In the genomic region with DNA sequence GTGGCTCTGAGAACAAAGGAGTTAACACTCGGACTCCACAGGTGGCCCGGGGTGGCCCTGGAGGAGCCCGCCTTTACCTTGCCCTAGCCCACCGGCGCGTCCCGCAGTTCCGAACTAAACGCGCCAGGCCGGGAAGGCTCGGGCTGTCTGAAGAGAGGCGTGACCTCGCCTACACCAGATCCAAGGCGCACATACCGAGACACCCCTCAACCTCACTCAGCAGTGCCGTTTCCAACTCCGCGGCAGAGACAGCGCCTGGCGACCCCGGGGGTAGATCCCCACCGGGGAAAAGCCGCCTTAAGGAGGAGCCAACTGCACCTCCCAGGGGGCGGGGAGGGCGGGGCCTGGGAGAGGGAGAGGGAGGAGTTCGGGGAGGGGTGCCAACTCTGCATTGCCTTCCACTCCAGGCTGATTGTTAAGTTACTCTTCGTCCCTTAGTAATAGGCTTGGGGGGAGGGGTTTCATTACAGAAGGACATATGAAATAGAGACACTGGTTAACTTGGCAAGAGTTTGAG, we compare ENCODE assay signal across 1 cellular context.
TF ChIP-seq lines count a peak whose summit lies in the region.

A gene (minus strand): TSS at position 272 of the 517 bp plus-strand sequence. CDS start 1,408 bp downstream, outside the sequence.

TF ChIP-seq in HepG2, 621 proteins besides CTCF, POLR2A, EP300 and RAD21 (continues in another document):
- TF ChIP-seq SP5 (CRISPR knock-in tag; IDR thresholded peaks at IDR 0.05; ENCODE audit: borderline replicate concordance, low read depth): peak; percentile 82
- TF ChIP-seq, protein P1, sequence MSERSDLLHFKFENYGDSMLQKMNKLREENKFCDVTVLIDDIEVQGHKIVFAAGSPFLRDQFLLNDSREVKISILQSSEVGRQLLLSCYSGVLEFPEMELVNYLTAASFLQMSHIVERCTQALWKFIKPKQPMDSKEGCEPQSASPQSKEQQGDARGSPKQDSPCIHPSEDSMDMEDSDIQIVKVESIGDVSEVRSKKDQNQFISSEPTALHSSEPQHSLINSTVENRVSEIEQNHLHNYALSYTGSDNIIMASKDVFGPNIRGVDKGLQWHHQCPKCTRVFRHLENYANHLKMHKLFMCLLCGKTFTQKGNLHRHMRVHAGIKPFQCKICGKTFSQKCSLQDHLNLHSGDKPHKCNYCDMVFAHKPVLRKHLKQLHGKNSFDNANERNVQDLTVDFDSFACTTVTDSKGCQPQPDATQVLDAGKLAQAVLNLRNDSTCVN (CRISPR knock-in tag; IDR thresholded peaks at IDR 0.05; ENCODE audit: borderline replicate concordance): no peak
- no peak for TF ChIP-seq ZNF24 (IDR thresholded peaks at IDR 0.05)
- 0 out of 2 replicates have a peak, but pooled peaks have one; percentile 15 for TF ChIP-seq NFKB2 (CRISPR knock-in tag; IDR thresholded peaks at IDR 0.05; ENCODE audit: borderline replicate concordance)
- TF ChIP-seq, protein P2, sequence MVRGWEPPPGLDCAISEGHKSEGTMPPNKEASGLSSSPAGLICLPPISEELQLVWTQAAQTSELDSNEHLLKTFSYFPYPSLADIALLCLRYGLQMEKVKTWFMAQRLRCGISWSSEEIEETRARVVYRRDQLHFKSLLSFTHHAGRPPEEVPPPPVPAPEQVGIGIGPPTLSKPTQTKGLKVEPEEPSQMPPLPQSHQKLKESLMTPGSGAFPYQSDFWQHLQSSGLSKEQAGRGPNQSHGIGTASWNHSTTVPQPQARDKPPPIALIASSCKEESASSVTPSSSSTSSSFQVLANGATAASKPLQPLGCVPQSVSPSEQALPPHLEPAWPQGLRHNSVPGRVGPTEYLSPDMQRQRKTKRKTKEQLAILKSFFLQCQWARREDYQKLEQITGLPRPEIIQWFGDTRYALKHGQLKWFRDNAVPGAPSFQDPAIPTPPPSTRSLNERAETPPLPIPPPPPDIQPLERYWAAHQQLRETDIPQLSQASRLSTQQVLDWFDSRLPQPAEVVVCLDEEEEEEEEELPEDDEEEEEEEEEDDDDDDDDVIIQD (CRISPR knock-in tag; IDR thresholded peaks at IDR 0.05; ENCODE audit: low read depth): 0 out of 2 replicates have a peak, but pooled peaks have one; percentile 3
- TF ChIP-seq, protein P3, sequence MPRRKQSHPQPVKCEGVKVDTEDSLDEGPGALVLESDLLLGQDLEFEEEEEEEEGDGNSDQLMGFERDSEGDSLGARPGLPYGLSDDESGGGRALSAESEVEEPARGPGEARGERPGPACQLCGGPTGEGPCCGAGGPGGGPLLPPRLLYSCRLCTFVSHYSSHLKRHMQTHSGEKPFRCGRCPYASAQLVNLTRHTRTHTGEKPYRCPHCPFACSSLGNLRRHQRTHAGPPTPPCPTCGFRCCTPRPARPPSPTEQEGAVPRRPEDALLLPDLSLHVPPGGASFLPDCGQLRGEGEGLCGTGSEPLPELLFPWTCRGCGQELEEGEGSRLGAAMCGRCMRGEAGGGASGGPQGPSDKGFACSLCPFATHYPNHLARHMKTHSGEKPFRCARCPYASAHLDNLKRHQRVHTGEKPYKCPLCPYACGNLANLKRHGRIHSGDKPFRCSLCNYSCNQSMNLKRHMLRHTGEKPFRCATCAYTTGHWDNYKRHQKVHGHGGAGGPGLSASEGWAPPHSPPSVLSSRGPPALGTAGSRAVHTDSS (CRISPR knock-in tag; conservative IDR thresholded peaks at IDR 0.05): no peak
- TF ChIP-seq DNMT3B (CRISPR knock-in tag; conservative IDR thresholded peaks at IDR 0.05): no peak
- TF ChIP-seq MEIS2 (CRISPR knock-in tag; IDR thresholded peaks at IDR 0.05): peak; percentile 35; the same call in 1 of the 2 replicates
- TF ChIP-seq, protein P4, sequence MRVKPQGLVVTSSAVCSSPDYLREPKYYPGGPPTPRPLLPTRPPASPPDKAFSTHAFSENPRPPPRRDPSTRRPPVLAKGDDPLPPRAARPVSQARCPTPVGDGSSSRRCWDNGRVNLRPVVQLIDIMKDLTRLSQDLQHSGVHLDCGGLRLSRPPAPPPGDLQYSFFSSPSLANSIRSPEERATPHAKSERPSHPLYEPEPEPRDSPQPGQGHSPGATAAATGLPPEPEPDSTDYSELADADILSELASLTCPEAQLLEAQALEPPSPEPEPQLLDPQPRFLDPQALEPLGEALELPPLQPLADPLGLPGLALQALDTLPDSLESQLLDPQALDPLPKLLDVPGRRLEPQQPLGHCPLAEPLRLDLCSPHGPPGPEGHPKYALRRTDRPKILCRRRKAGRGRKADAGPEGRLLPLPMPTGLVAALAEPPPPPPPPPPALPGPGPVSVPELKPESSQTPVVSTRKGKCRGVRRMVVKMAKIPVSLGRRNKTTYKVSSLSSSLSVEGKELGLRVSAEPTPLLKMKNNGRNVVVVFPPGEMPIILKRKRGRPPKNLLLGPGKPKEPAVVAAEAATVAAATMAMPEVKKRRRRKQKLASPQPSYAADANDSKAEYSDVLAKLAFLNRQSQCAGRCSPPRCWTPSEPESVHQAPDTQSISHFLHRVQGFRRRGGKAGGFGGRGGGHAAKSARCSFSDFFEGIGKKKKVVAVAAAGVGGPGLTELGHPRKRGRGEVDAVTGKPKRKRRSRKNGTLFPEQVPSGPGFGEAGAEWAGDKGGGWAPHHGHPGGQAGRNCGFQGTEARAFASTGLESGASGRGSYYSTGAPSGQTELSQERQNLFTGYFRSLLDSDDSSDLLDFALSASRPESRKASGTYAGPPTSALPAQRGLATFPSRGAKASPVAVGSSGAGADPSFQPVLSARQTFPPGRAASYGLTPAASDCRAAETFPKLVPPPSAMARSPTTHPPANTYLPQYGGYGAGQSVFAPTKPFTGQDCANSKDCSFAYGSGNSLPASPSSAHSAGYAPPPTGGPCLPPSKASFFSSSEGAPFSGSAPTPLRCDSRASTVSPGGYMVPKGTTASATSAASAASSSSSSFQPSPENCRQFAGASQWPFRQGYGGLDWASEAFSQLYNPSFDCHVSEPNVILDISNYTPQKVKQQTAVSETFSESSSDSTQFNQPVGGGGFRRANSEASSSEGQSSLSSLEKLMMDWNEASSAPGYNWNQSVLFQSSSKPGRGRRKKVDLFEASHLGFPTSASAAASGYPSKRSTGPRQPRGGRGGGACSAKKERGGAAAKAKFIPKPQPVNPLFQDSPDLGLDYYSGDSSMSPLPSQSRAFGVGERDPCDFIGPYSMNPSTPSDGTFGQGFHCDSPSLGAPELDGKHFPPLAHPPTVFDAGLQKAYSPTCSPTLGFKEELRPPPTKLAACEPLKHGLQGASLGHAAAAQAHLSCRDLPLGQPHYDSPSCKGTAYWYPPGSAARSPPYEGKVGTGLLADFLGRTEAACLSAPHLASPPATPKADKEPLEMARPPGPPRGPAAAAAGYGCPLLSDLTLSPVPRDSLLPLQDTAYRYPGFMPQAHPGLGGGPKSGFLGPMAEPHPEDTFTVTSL (CRISPR knock-in tag; IDR thresholded peaks at IDR 0.05; ENCODE audit: borderline replicate concordance): 0 out of 2 replicates have a peak, but pooled peaks have one; percentile 16
- TF ChIP-seq SP1 (IDR thresholded peaks at IDR 0.05): no peak
- TF ChIP-seq SP1 (CRISPR knock-in tag; IDR thresholded peaks at IDR 0.05): peak; percentile 31; the same call in 1 of the 2 replicates
- peak; percentile 69 for TF ChIP-seq SAP130 (CRISPR knock-in tag; IDR thresholded peaks at IDR 0.05; ENCODE audit: low read depth)
- TF ChIP-seq, protein P5, sequence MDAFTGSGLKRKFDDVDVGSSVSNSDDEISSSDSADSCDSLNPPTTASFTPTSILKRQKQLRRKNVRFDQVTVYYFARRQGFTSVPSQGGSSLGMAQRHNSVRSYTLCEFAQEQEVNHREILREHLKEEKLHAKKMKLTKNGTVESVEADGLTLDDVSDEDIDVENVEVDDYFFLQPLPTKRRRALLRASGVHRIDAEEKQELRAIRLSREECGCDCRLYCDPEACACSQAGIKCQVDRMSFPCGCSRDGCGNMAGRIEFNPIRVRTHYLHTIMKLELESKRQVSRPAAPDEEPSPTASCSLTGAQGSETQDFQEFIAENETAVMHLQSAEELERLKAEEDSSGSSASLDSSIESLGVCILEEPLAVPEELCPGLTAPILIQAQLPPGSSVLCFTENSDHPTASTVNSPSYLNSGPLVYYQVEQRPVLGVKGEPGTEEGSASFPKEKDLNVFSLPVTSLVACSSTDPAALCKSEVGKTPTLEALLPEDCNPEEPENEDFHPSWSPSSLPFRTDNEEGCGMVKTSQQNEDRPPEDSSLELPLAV (CRISPR knock-in tag; conservative IDR thresholded peaks at IDR 0.05; ENCODE audit: low read depth): no peak
- peak; percentile 20 for TF ChIP-seq SALL1 (CRISPR knock-in tag; IDR thresholded peaks at IDR 0.05)
- no peak for TF ChIP-seq MYNN (CRISPR knock-in tag; IDR thresholded peaks at IDR 0.05; ENCODE audit: low read depth)
- peak; percentile 81 for TF ChIP-seq POLR2AphosphoS5 (IDR thresholded peaks at IDR 0.05; ENCODE audit: low read depth, low read length)
- no peak for TF ChIP-seq ZFP62 (CRISPR knock-in tag; IDR thresholded peaks at IDR 0.05)
- TF ChIP-seq, protein P6, sequence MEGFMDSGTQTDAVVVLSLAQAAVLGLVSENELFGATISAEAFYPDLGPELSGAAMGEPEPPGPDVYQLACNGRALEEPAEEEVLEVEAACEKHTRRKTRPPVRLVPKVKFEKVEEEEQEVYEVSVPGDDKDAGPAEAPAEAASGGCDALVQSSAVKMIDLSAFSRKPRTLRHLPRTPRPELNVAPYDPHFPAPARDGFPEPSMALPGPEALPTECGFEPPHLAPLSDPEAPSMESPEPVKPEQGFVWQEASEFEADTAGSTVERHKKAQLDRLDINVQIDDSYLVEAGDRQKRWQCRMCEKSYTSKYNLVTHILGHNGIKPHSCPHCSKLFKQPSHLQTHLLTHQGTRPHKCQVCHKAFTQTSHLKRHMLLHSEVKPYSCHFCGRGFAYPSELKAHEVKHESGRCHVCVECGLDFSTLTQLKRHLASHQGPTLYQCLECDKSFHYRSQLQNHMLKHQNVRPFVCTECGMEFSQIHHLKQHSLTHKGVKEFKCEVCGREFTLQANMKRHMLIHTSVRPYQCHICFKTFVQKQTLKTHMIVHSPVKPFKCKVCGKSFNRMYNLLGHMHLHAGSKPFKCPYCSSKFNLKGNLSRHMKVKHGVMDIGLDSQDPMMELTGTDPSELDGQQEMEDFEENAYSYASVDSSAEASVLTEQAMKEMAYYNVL (CRISPR knock-in tag; IDR thresholded peaks at IDR 0.05; ENCODE audit: borderline replicate concordance): 0 out of 2 replicates have a peak, but pooled peaks have one; percentile 35
- TF ChIP-seq SIN3B (IDR thresholded peaks at IDR 0.05; ENCODE audit: low read length): no peak; the same call in 1 of the 2 replicates
- peak; percentile 55 for TF ChIP-seq PITX1 (CRISPR knock-in tag; IDR thresholded peaks at IDR 0.05)
- peak; percentile 8; the same call in 1 of the 2 replicates for TF ChIP-seq MTA1 (CRISPR knock-in tag; IDR thresholded peaks at IDR 0.05; ENCODE audit: borderline replicate concordance)
- TF ChIP-seq, protein P7, sequence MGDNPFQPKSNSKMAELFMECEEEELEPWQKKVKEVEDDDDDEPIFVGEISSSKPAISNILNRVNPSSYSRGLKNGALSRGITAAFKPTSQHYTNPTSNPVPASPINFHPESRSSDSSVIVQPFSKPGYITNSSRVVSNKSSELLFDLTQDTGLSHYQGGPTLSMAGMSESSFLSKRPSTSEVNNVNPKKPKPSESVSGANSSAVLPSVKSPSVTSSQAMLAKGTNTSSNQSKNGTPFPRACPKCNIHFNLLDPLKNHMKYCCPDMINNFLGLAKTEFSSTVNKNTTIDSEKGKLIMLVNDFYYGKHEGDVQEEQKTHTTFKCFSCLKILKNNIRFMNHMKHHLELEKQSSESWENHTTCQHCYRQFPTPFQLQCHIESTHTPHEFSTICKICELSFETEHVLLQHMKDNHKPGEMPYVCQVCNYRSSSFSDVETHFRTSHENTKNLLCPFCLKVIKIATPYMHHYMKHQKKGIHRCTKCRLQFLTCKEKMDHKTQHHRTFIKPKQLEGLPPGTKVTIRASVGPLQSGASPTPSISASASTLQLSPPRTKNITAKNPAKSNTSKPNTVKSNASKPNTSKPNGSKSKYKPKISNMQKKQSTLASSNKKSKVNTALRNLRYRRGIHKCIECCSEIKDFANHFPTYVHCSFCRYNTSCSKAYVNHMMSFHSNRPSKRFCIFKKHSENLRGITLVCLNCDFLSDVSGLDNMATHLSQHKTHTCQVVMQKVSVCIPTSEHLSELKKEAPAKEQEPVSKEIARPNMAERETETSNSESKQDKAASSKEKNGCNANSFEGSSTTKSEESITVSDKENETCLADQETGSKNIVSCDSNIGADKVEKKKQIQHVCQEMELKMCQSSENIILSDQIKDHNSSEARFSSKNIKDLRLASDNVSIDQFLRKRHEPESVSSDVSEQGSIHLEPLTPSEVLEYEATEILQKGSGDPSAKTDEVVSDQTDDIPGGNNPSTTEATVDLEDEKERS (CRISPR knock-in tag; IDR thresholded peaks at IDR 0.05): peak; percentile 57; the same call in 1 of the 2 replicates
- no peak for TF ChIP-seq HES4 (CRISPR knock-in tag; IDR thresholded peaks at IDR 0.05; ENCODE audit: borderline replicate concordance)
- 0 out of 2 replicates have a peak, but pooled peaks have one; percentile 2 for TF ChIP-seq ZNF331 (CRISPR knock-in tag; IDR thresholded peaks at IDR 0.05)
- TF ChIP-seq, protein P8, sequence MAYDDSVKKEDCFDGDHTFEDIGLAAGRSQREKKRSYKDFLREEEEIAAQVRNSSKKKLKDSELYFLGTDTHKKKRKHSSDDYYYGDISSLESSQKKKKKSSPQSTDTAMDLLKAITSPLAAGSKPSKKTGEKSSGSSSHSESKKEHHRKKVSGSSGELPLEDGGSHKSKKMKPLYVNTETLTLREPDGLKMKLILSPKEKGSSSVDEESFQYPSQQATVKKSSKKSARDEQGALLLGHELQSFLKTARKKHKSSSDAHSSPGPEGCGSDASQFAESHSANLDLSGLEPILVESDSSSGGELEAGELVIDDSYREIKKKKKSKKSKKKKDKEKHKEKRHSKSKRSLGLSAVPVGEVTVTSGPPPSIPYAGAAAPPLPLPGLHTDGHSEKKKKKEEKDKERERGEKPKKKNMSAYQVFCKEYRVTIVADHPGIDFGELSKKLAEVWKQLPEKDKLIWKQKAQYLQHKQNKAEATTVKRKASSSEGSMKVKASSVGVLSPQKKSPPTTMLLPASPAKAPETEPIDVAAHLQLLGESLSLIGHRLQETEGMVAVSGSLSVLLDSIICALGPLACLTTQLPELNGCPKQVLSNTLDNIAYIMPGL (CRISPR knock-in tag; IDR thresholded peaks at IDR 0.05; ENCODE audit: borderline replicate concordance in 1 of 2, low read depth in 1 of 2): 0 out of 4 replicates have a peak, but pooled peaks of 1 of the 2 experiments have one; percentile 15
- TF ChIP-seq, protein P9, sequence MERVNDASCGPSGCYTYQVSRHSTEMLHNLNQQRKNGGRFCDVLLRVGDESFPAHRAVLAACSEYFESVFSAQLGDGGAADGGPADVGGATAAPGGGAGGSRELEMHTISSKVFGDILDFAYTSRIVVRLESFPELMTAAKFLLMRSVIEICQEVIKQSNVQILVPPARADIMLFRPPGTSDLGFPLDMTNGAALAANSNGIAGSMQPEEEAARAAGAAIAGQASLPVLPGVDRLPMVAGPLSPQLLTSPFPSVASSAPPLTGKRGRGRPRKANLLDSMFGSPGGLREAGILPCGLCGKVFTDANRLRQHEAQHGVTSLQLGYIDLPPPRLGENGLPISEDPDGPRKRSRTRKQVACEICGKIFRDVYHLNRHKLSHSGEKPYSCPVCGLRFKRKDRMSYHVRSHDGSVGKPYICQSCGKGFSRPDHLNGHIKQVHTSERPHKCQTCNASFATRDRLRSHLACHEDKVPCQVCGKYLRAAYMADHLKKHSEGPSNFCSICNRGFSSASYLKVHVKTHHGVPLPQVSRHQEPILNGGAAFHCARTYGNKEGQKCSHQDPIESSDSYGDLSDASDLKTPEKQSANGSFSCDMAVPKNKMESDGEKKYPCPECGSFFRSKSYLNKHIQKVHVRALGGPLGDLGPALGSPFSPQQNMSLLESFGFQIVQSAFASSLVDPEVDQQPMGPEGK (CRISPR knock-in tag; IDR thresholded peaks at IDR 0.05): peak; percentile 45; the same call in 1 of the 2 replicates
- TF ChIP-seq JUNB (CRISPR knock-in tag; IDR thresholded peaks at IDR 0.05; ENCODE audit: borderline replicate concordance): no peak
- TF ChIP-seq NR2C2 (CRISPR knock-in tag; IDR thresholded peaks at IDR 0.05; ENCODE audit: borderline replicate concordance): 0 out of 2 replicates have a peak, but pooled peaks have one; percentile 8
- TF ChIP-seq ARNT2 (CRISPR knock-in tag; IDR thresholded peaks at IDR 0.05; ENCODE audit: low read depth): 0 out of 2 replicates have a peak, but pooled peaks have one; percentile 10
- TF ChIP-seq SP2 (CRISPR knock-in tag; IDR thresholded peaks at IDR 0.05): 0 out of 2 replicates have a peak, but pooled peaks have one; percentile 17
- no peak for TF ChIP-seq NR3C1 (CRISPR knock-in tag; IDR thresholded peaks at IDR 0.05)
